1 cellular context compared by ENCODE assay signal in the genomic region with DNA sequence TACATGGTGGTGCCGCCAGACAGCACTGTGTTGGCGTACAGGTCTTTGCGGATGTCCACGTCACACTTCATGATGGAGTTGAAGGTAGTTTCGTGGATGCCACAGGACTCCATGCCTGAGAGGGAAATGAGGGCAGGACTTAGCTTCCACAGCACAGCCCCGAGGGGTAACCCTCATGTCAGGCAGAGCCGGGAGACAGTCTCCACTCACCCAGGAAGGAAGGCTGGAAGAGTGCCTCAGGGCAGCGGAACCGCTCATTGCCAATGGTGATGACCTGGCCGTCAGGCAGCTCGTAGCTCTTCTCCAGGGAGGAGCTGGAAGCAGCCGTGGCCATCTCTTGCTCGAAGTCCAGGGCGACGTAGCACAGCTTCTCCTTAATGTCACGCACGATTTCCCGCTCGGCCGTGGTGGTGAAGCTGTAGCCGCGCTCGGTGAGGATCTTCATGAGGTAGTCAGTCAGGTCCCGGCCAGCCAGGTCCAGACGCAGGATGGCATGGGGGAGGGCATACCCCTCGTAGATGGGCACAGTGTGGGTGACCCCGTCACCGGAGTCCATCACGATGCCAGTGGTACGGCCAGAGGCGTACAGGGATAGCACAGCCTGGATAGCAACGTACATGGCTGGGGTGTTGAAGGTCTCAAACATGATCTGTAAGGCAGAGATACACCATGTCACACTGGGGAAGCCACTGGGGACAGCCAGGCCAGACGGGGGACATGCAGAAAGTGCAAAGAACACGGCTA.
TF ChIP-seq lines count a peak whose summit lies in the region.

No MANE protein-coding gene starts in this region.

TF ChIP-seq in GM12878, 131 proteins besides CTCF, POLR2A, EP300 and RAD21 (continued from another document):
- TF ChIP-seq BCLAF1 (IDR thresholded peaks at IDR 0.05): 0 out of 2 replicates have a peak, but pooled peaks have one; percentile 63
- TF ChIP-seq MLLT1 (IDR thresholded peaks at IDR 0.05): peak; percentile 65; the same call in 1 of the 2 replicates
- TF ChIP-seq DPF2 (IDR thresholded peaks at IDR 0.05): 0 out of 2 replicates have a peak, but pooled peaks have one; percentile 41
- no peak for TF ChIP-seq TCF12 (IDR thresholded peaks at IDR 0.05; ENCODE audit: low read depth, low read length)
- TF ChIP-seq ZNF24 (IDR thresholded peaks at IDR 0.05): peak; percentile 44; the same call in 1 of the 2 replicates
- TF ChIP-seq SMAD5 (IDR thresholded peaks at IDR 0.05; ENCODE audit: low read depth): peak; percentile 64
- no peak for TF ChIP-seq CUX1 (IDR thresholded peaks at IDR 0.05; ENCODE audit: insufficient replicate concordance, low read depth, low read length)
- peak; percentile 82 for TF ChIP-seq POLR2AphosphoS5 (IDR thresholded peaks at IDR 0.05; ENCODE audit: low read length)
- peak; percentile 50; the same call in 1 of the 2 replicates for TF ChIP-seq POLR2AphosphoS2 (IDR thresholded peaks at IDR 0.05; ENCODE audit: low read depth, low read length)
- TF ChIP-seq SMAD1 (IDR thresholded peaks at IDR 0.05; ENCODE audit: low read depth, partially characterized antibody): peak; percentile 83
- 0 out of 2 replicates have a peak, but pooled peaks have one; percentile 15 for TF ChIP-seq MEF2A (IDR thresholded peaks at IDR 0.05; ENCODE audit: insufficient read depth, low read depth, low read length)
- TF ChIP-seq TARDBP (IDR thresholded peaks at IDR 0.05; ENCODE audit: borderline replicate concordance): peak; percentile 26; the same call in 1 of the 2 replicates
- TF ChIP-seq BACH1 (IDR thresholded peaks at IDR 0.05; ENCODE audit: borderline replicate concordance): peak; percentile 89
- TF ChIP-seq TCF3 (IDR thresholded peaks at IDR 0.05; ENCODE audit: borderline replicate concordance, insufficient read depth, low read depth, low read length): peak; percentile 12; the same call in 1 of the 2 replicates
- TF ChIP-seq, protein P1, sequence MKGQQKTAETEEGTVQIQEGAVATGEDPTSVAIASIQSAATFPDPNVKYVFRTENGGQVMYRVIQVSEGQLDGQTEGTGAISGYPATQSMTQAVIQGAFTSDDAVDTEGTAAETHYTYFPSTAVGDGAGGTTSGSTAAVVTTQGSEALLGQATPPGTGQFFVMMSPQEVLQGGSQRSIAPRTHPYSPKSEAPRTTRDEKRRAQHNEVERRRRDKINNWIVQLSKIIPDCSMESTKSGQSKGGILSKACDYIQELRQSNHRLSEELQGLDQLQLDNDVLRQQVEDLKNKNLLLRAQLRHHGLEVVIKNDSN (IDR thresholded peaks at IDR 0.05; ENCODE audit: borderline replicate concordance, extremely low read length, insufficient read depth, low read depth, low read length): no peak
- TF ChIP-seq HDGF (IDR thresholded peaks at IDR 0.05): 0 out of 2 replicates have a peak, but pooled peaks have one; percentile 23
- TF ChIP-seq SIN3A (IDR thresholded peaks at IDR 0.05; ENCODE audit: low read depth, low read length): peak; percentile 33; the same call in 1 of the 2 replicates
- TF ChIP-seq ZBED1 (IDR thresholded peaks at IDR 0.05; ENCODE audit: borderline replicate concordance): 0 out of 2 replicates have a peak, but pooled peaks have one; percentile 53
- no peak for TF ChIP-seq RELB (IDR thresholded peaks at IDR 0.05; ENCODE audit: low read depth)
- TF ChIP-seq IKZF1 (conservative IDR thresholded peaks at IDR 0.05): peak; percentile 2; the same call in 1 of the 2 replicates
- TF ChIP-seq MEF2B (IDR thresholded peaks at IDR 0.05; ENCODE audit: partially characterized antibody, poor library complexity, severe bottlenecking): peak; percentile 8
- TF ChIP-seq TBL1XR1 (IDR thresholded peaks at IDR 0.05; ENCODE audit: low read depth, low read length): peak; percentile 20; the same call in 1 of the 2 replicates
- TF ChIP-seq LARP7 (IDR thresholded peaks at IDR 0.05): peak; percentile 87
- TF ChIP-seq FOXK2 (IDR thresholded peaks at IDR 0.05): 0 out of 2 replicates have a peak, but pooled peaks have one; percentile 14
- 0 out of 2 replicates have a peak, but pooled peaks have one; percentile 19 for TF ChIP-seq RB1 (IDR thresholded peaks at IDR 0.05; ENCODE audit: borderline replicate concordance)
- no peak for TF ChIP-seq CREB1 (IDR thresholded peaks at IDR 0.05; ENCODE audit: low read depth)
- TF ChIP-seq POU2F2 (IDR thresholded peaks at IDR 0.05; ENCODE audit: borderline replicate concordance, low read depth, low read length): peak; percentile 50
- TF ChIP-seq BMI1 (IDR thresholded peaks at IDR 0.05; ENCODE audit: borderline replicate concordance): peak; percentile 54; the same call in 1 of the 2 replicates
- TF ChIP-seq CHD2 (IDR thresholded peaks at IDR 0.05; ENCODE audit: borderline replicate concordance, low read depth, low read length): no peak
- TF ChIP-seq ZBTB4 (CRISPR knock-in tag; IDR thresholded peaks at IDR 0.05): peak; percentile 66; the same call in 1 of the 2 replicates
